Comparison of ENCODE assay signal across 20 cellular contexts in the genomic region with DNA sequence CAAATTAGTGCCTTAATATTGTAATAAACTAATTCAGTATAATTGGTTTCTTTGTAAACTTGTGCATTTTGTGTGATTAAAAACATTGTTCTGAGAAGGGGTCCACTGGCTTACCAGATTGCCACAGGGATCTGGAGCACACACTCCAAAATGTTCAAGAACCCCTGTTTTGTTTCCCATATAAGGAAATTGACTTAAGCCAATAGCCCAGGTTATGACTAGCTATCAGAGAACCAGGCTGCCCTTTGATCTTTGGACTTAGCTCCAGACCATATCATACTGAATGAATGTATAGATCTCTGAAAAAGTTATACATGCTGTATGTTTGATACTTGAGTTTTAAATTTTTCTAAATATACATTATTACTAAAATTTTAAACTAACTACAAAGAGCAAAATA.
A peak's percentile ranks its signal among the peaks of the same experiment; 100 is the strongest.
DNase-seq lines count a peak whose midpoint lies in the region; ATAC-seq and TF ChIP-seq lines count a peak whose summit lies in the region.
"Had no signal": no experiment of that assay in that cellular context is flagged by ENCODE, and none has a peak within 500 bp of the region (broad histone marks: within the 10 kb centered on the region; RNA-seq: fewer than 3 reads in every experiment).

No MANE protein-coding gene starts in this region.

- no peaks in the 10 kb centered on the region for H3K4me1 ChIP-seq in colonic mucosa
- H3K4me1 ChIP-seq in mucosa of descending colon (ENCODE audit: low read depth) = peaks cover 5% of the 10 kb centered on the region
- no peaks in the 10 kb centered on the region for H3K4me1 ChIP-seq in hepatocyte (ENCODE audit: insufficient read depth)
- H3K4me1 ChIP-seq: Caco-2 had no signal

- H2AFZ ChIP-seq in hepatocyte = no peak overlapping the region

- no peaks in the 10 kb centered on the region for H3K79me2 ChIP-seq in hepatocyte

- no peaks in the 10 kb centered on the region for H4K20me1 ChIP-seq in hepatocyte (ENCODE audit: insufficient read depth, poor library complexity, severe bottlenecking)
- H4K20me1 ChIP-seq: BLaER1 treated with 17β-estradiol and CSF1 and Interleukin-3, amounts not matched to agents 10 nM and 100 nM had no signal

- H3K4me3 ChIP-seq in colonic mucosa = no peak overlapping the region
- no peak overlapping the region for H3K4me3 ChIP-seq in mucosa of descending colon
- H3K4me3 ChIP-seq in hepatocyte = no peak overlapping the region
- H3K4me3 ChIP-seq: A549; BLaER1 treated with 17β-estradiol and CSF1 and Interleukin-3, amounts not matched to agents 10 nM and 100 nM; GM12878 had no signal

- H3K36me3 ChIP-seq in colonic mucosa = no peaks in the 10 kb centered on the region
- H3K36me3 ChIP-seq in mucosa of descending colon (ENCODE audit: low read depth) = no peaks in the 10 kb centered on the region
- no peaks in the 10 kb centered on the region for H3K36me3 ChIP-seq in hepatocyte (replicated peaks; ENCODE audit: insufficient read depth, low read depth)

- no peak overlapping the region for H3K4me2 ChIP-seq in hepatocyte
- H3K4me2 ChIP-seq: A549; BLaER1 treated with 17β-estradiol and CSF1 and Interleukin-3, amounts not matched to agents 10 nM and 100 nM had no signal

- no peaks in the 10 kb centered on the region for H3K9me2 ChIP-seq in hepatocyte (replicated peaks; ENCODE audit: insufficient read depth)

- peak; percentile 82 for ATAC-seq in mucosa of descending colon
- no peak for ATAC-seq in sciatic nerve
- ATAC-seq: A549; CD8-positive, alpha-beta T cell; GM12878 had no signal

- TF ChIP-seq CTCF in colonic mucosa (IDR thresholded peaks at IDR 0.05) (no peak), mucosa of descending colon (IDR thresholded peaks at IDR 0.05) (no peak), hepatocyte (IDR thresholded peaks at IDR 0.05; ENCODE audit: poor library complexity) (no peak)

- H3K9ac ChIP-seq in colonic mucosa (ENCODE audit: low read depth in 2 of 2, low read length in 2 of 2) = no peak overlapping the region
- H3K9ac ChIP-seq: BLaER1 treated with 17β-estradiol and CSF1 and Interleukin-3, amounts not matched to agents 10 nM and 100 nM had no signal

- intact Hi-C loops in colonic mucosa (cut with DNase I) (no loop called here), mucosa of descending colon (cut with DNase I, micrococcal nuclease) (no loop called here), sciatic nerve (cut with DNase I) (no loop called here)

- H3K27me3 ChIP-seq in colonic mucosa = no peaks in the 10 kb centered on the region
- H3K27me3 ChIP-seq in hepatocyte = no peaks in the 10 kb centered on the region
- H3K27me3 ChIP-seq: BLaER1 treated with 17β-estradiol and CSF1 and Interleukin-3, amounts not matched to agents 10 nM and 100 nM had no signal

- peak; percentile 17 for DNase-seq in DMS53 (lab: John Stamatoyannopoulos, UW)
- no peak for DNase-seq in DMS53 treated with DMSO at 0.1 percent for 48 hours (lab: John Stamatoyannopoulos, UW; ENCODE audit: unreplicated experiment)
- DNase-seq in SW480 (ENCODE audit: low spot score) = peak; percentile 13
- DNase-seq in colonic mucosa = peak; percentile 37
- peak in 1 of 3 donors; percentile 57 for DNase-seq in mucosa of descending colon
- DNase-seq in hepatocyte (ENCODE audit: low spot score) = no peak
- DNase-seq in sciatic nerve (ENCODE audit: low spot score) = no peak
- no peak for DNase-seq in GM03348 (ENCODE audit: low spot score)
- DNase-seq: AML-193; Caco-2; Calu3; CD4-positive, alpha-beta T cell; CD8-positive, alpha-beta T cell; DMS79 treated with DMSO at 0.1 percent for 48 hours; GF-D8 had no signal

- H3K27ac ChIP-seq in colonic mucosa = no peak overlapping the region
- no peak overlapping the region for H3K27ac ChIP-seq in hepatocyte
- H3K27ac ChIP-seq: 22Rv1; BLaER1 treated with 17β-estradiol and CSF1 and Interleukin-3, amounts not matched to agents 10 nM and 100 nM; C4-2B had no signal

- H3K9me3 ChIP-seq in colonic mucosa (no peaks in the 10 kb centered on the region), mucosa of descending colon (no peaks in the 10 kb centered on the region), hepatocyte (ENCODE audit: low read depth) (no peaks in the 10 kb centered on the region)
- H3K9me3 ChIP-seq: A549; BLaER1 treated with 17β-estradiol and CSF1 and Interleukin-3, amounts not matched to agents 10 nM and 100 nM; Caco-2 had no signal

Comparison
In these comparisons a context has a peak if more than half of its experiments do, and no peak if none do; other contexts are left out.
1. DNase-seq: peak in DMS53 (single experiment), SW480 (single experiment) and colonic mucosa (single experiment); none in DMS53 treated with DMSO at 0.1 percent for 48 hours (single experiment), hepatocyte (single experiment), sciatic nerve (single experiment) and GM03348 (single experiment).